In genomic region chr10:31947144-31947926, GRCh38 we compare ENCODE assay signal across 8 cellular contexts. TPM values are rescaled to one million over a fixed set of nuclear protein-coding genes. Genes with fewer than 3 reads are reported as not detected.
DNase-seq lines count a peak whose midpoint lies in the region; ATAC-seq and TF ChIP-seq lines count a peak whose summit lies in the region.

No MANE protein-coding gene starts in this region.

- H3K27ac ChIP-seq in PC-3 (ENCODE audit: low read length) = peak overlapping the region; percentile 13; the same call in 1 of the 2 replicates
- peak overlapping the region; percentile 46 for H3K27ac ChIP-seq in epithelial cell of prostate

- no peaks in the 10 kb centered on the region for H3K27me3 ChIP-seq in PC-3 (ENCODE audit: low read length)

- ATAC-seq in PC-3 (peak; percentile 76), GM21825 (IDR thresholded peaks at IDR 0.05; ENCODE audit: unreplicated experiment) (no peak), HG03025 (IDR thresholded peaks at IDR 0.05; ENCODE audit: low FRiP score, unreplicated experiment) (no peak), GM19467 (IDR thresholded peaks at IDR 0.05; ENCODE audit: unreplicated experiment) (no peak)

- no peaks in the 10 kb centered on the region for H3K36me3 ChIP-seq in PC-3 (ENCODE audit: low read depth, low read length)

- H3K9me3 Mint-ChIP-seq in neural crest cell = no peaks in the 10 kb centered on the region

- intact Hi-C loops in PC-3 (cut with micrococcal nuclease) = loop anchor here (1.0 kb wide), 2 partner anchors 85 to 110 kb away; no protein-coding TSS in a partner anchor

- H3K4me3 ChIP-seq in PC-3 (ENCODE audit: low read length) = peak overlapping the region; percentile 35; the same call in 1 of the 2 replicates

- no TSS peak for BruUV-seq in PC-3 (replicated peaks; lab: Mats Ljungman, UMichigan)

- TF ChIP-seq CTCF in PC-3 (conservative IDR thresholded peaks at IDR 0.05; ENCODE audit: low read depth, low read length) (peak; percentile 69), neural crest cell (conservative IDR thresholded peaks at IDR 0.05) (peak; percentile 56)

- H3K4me1 Mint-ChIP-seq in neural crest cell = peaks cover 19% of the 10 kb centered on the region

- peaks cover 7% of the 10 kb centered on the region for H3K36me3 Mint-ChIP-seq in neural crest cell (ENCODE audit: low read depth)

- no peaks in the 10 kb centered on the region for H3K9me2 ChIP-seq in PC-3 (replicated peaks; ENCODE audit: low read length)

- H3K4me2 ChIP-seq in PC-3 (ENCODE audit: low read length) = peak overlapping the region; percentile 71

- H4K20me1 ChIP-seq in PC-3 (ENCODE audit: low read length) = no peaks in the 10 kb centered on the region

- no peaks in the 10 kb centered on the region for H3K27me3 Mint-ChIP-seq in neural crest cell (ENCODE audit: low read depth)

- peak; percentile 96 for DNase-seq in HCEC 1CT
- peak; percentile 86 for DNase-seq in PC-3
- no peak for DNase-seq in epithelial cell of prostate (ENCODE audit: low read depth, low spot score)
- DNase-seq in neural crest cell (ENCODE audit: low read depth, low spot score) = no peak
- no peak for DNase-seq in T-helper 1 cell

- no peak overlapping the region for H3K4me3 Mint-ChIP-seq in neural crest cell

- CTCF ChIA-PET in PC-3 (lab: Charles Lee) = interaction anchor here (2.8 kb wide), 1 partner anchor 85 kb away, joined by 25 read pairs; no protein-coding TSS in a partner anchor

- no peaks in the 10 kb centered on the region for H3K79me2 ChIP-seq in PC-3 (ENCODE audit: low read length)

- POLR2A ChIA-PET in PC-3 (lab: Charles Lee; ENCODE audit: unreplicated experiment) = interaction anchor here (0.6 kb wide), 2 partner anchors 16 to 1010 kb away, joined by 4 to 7 read pairs; no protein-coding TSS in a partner anchor

- H3K4me1 ChIP-seq in PC-3 (ENCODE audit: insufficient read depth, low read length) = peaks cover 47% of the 10 kb centered on the region

- no peaks in the 10 kb centered on the region for H3F3A ChIP-seq in PC-3 (ENCODE audit: low read length, unreplicated experiment)

- H3K27ac Mint-ChIP-seq in neural crest cell (ENCODE audit: unreplicated experiment) = no peak overlapping the region

- H3K9me3 ChIP-seq in PC-3 (ENCODE audit: low read length) = no peaks in the 10 kb centered on the region

- H3K9ac ChIP-seq in PC-3 (ENCODE audit: low read length) = no peak overlapping the region

- peak overlapping the region; percentile 60 for H2AFZ ChIP-seq in PC-3 (ENCODE audit: low read length)

RNA-seq across cellular contexts. Expression of gene ARHGAP12, which starts 18.7 kb away (rescaled TPM):
- total RNA-seq in PC-3 (2014; rRNA removed) (13.6 and 16.6 TPM in 2 replicates), neural crest cell (33.0 and 33.2 TPM in 2 replicates)

Comparison
In these comparisons a context has a peak if more than half of its experiments do, and no peak if none do; other contexts are left out.
1. DNase-seq: peak in HCEC 1CT (single experiment) and PC-3 (single experiment); none in epithelial cell of prostate (single experiment), neural crest cell (single experiment) and T-helper 1 cell (0 of 5).